In genomic region chr9:98236881-98237487, GRCh38 we compare ENCODE assay signal across 1 cellular context.
TF ChIP-seq lines count a peak whose summit lies in the region.

No MANE protein-coding gene starts in this region.

TF ChIP-seq in GM23338, 12 proteins besides CTCF, POLR2A, EP300 and RAD21 (continued from another document):
- TF ChIP-seq, protein P1, sequence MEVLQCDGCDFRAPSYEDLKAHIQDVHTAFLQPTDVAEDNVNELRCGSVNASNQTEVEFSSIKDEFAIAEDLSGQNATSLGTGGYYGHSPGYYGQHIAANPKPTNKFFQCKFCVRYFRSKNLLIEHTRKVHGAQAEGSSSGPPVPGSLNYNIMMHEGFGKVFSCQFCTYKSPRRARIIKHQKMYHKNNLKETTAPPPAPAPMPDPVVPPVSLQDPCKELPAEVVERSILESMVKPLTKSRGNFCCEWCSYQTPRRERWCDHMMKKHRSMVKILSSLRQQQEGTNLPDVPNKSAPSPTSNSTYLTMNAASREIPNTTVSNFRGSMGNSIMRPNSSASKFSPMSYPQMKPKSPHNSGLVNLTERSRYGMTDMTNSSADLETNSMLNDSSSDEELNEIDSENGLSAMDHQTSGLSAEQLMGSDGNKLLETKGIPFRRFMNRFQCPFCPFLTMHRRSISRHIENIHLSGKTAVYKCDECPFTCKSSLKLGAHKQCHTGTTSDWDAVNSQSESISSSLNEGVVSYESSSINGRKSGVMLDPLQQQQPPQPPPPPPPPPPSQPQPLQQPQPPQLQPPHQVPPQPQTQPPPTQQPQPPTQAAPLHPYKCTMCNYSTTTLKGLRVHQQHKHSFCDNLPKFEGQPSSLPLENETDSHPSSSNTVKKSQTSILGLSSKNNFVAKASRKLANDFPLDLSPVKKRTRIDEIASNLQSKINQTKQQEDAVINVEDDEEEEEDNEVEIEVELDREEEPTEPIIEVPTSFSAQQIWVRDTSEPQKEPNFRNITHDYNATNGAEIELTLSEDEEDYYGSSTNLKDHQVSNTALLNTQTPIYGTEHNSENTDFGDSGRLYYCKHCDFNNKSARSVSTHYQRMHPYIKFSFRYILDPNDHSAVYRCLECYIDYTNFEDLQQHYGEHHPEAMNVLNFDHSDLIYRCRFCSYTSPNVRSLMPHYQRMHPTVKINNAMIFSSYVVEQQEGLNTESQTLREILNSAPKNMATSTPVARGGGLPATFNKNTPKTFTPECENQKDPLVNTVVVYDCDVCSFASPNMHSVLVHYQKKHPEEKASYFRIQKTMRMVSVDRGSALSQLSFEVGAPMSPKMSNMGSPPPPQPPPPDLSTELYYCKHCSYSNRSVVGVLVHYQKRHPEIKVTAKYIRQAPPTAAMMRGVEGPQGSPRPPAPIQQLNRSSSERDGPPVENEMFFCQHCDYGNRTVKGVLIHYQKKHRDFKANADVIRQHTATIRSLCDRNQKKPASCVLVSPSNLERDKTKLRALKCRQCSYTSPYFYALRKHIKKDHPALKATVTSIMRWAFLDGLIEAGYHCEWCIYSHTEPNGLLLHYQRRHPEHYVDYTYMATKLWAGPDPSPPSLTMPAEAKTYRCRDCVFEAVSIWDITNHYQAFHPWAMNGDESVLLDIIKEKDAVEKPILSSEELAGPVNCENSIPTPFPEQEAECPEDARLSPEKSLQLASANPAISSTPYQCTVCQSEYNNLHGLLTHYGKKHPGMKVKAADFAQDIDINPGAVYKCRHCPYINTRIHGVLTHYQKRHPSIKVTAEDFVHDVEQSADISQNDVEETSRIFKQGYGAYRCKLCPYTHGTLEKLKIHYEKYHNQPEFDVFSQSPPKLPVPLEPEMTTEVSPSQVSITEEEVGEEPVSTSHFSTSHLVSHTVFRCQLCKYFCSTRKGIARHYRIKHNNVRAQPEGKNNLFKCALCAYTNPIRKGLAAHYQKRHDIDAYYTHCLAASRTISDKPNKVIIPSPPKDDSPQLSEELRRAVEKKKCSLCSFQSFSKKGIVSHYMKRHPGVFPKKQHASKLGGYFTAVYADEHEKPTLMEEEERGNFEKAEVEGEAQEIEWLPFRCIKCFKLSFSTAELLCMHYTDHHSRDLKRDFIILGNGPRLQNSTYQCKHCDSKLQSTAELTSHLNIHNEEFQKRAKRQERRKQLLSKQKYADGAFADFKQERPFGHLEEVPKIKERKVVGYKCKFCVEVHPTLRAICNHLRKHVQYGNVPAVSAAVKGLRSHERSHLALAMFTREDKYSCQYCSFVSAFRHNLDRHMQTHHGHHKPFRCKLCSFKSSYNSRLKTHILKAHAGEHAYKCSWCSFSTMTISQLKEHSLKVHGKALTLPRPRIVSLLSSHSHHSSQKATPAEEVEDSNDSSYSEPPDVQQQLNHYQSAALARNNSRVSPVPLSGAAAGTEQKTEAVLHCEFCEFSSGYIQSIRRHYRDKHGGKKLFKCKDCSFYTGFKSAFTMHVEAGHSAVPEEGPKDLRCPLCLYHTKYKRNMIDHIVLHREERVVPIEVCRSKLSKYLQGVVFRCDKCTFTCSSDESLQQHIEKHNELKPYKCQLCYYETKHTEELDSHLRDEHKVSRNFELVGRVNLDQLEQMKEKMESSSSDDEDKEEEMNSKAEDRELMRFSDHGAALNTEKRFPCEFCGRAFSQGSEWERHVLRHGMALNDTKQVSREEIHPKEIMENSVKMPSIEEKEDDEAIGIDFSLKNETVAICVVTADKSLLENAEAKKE (CRISPR knock-in tag; IDR thresholded peaks at IDR 0.05) = no peak
- no peak for TF ChIP-seq ZNF331 (CRISPR knock-in tag; IDR thresholded peaks at IDR 0.05; ENCODE audit: low read depth)
- no peak for TF ChIP-seq ETS1 (IDR thresholded peaks at IDR 0.05)
TF ChIP-seq in GM23338: peak in this region for 0.
